Comparison of ENCODE assay signal across 8 cellular contexts in the genomic region with DNA sequence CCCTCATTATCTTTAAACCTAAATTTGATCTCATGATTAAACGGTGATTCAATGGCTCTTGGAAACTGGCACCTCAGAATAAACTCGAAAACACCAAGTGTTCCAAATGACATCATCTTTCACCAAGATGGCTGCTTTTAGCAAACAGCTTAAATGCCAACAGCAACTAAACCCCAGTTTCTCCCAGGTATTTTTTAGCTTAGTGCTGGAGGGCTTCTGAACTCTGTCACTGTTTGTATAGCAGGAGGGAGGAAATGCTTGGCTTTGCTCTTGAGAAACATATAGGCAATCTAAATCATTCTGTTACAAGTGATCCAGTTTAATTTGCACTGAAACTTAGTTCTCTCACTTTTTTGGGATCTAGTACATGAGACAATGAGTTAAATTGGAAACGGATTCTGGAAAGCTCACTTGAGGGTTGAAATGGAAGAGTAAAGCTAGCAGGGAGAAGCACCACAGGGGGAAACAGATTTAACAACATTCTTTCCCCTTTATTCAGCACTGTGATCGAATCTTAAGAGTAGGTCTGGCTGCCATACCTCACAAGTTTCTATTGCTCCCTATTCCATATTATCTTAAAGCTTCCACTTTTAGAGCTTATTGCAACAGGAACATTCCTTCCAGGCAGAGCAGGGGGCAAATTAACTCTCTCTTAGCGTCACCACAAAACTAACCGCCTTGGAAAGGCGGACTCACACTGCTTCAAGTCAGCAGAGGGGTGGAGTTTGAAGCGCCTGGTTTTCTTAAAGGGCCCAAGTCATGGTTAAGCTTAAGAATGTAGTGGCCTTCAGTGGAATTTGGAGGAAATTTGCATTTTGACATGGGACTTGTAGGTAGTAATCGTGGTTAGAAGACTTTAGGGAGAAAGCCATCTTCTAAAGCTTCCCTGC. TPM values are rescaled to one million over a fixed set of nuclear protein-coding genes. Genes with fewer than 3 reads are reported as not detected.
DNase-seq lines count a peak whose midpoint lies in the region; ATAC-seq, FAIRE-seq and TF ChIP-seq lines count a peak whose summit lies in the region.

No MANE protein-coding gene starts in this region.

- POLR2A ChIA-PET in A549 (lab: Yijun Ruan, JAX), result interaction anchor here (0.6 to 1.6 kb wide), 2 partner anchors 20 to 83 kb away, joined by 4 to 5 read pairs; no protein-coding TSS in a partner anchor

- TF ChIP-seq EP300 in A549 (IDR thresholded peaks at IDR 0.05), result no peak

- TF ChIP-seq RAD21 in A549 (conservative IDR thresholded peaks at IDR 0.05 in 1 of 2, IDR thresholded peaks at IDR 0.05 in 1 of 2), result no peak

- H3K4me2 ChIP-seq in A549, result peak overlapping the region; percentile 87

- TF ChIP-seq POLR2A in A549 (IDR thresholded peaks at IDR 0.05; ENCODE audit: low read length), result peak; percentile 29; the same call in 1 of the 2 replicates

- no peaks in the 10 kb centered on the region for H3K36me3 ChIP-seq in small intestine (ENCODE audit: control insufficient read depth in 2 of 2, insufficient read depth in 2 of 2, low read length in 2 of 2)

- H3K27ac ChIP-seq in A549 (peak overlapping the region; percentile 84 to 94), small intestine (ENCODE audit: low read depth in 1 of 2, low read length in 1 of 2) (peak overlapping the region; percentile 53 to 85)

- ATAC-seq in A549 (peak; percentile 48 to 49; a peak in 5 of 6 replicates), GM18502 (IDR thresholded peaks at IDR 0.05; ENCODE audit: poor library complexity, unreplicated experiment) (peak; percentile 25), HG03469 (IDR thresholded peaks at IDR 0.05; ENCODE audit: unreplicated experiment) (peak; percentile 26), HG03520 (IDR thresholded peaks at IDR 0.05; ENCODE audit: unreplicated experiment) (no peak)

- H3K4me1 ChIP-seq in A549 (peaks cover 26% of the 10 kb centered on the region), small intestine (ENCODE audit: control insufficient read depth in 2 of 2, insufficient read depth in 1 of 2, low read depth in 1 of 2, low read length in 1 of 2) (peaks cover 0 to 18% of the 10 kb centered on the region in 2 donors)

- no peak for TF ChIP-seq CTCF in A549 (IDR thresholded peaks at IDR 0.05)

- under 1% methylated on average over 9 of the region's 9 CpGs for WGBS in A549 (ENCODE audit: missing lambda C conversion rate)
- WGBS in small intestine, 3 donors, result 1 to 2% (median 2%) methylated on average over 9 of the region's 9 CpGs

- H3K27me3 ChIP-seq in small intestine (ENCODE audit: control insufficient read depth in 2 of 2, insufficient read depth in 2 of 2, low read length in 2 of 2), result no peaks in the 10 kb centered on the region

- CTCF ChIA-PET in A549 (lab: Yijun Ruan, JAX), result no interaction called here

- DNase-seq in A549 (ENCODE audit: low read depth in 1 of 2, low spot score in 1 of 2), result peak; percentile 65 to 80
- DNase-seq in SKM-1 (lab: John Stamatoyannopoulos, UW; ENCODE audit: unreplicated experiment), result peak; percentile 45
- DNase-seq in brain pericyte (ENCODE audit: low read depth, low spot score), result peak; percentile 53
- DNase-seq in iPS-NIHi7 (ENCODE audit: extremely low spot score), result peak; percentile 73
- DNase-seq in small intestine, result peak; percentile 80

- peaks cover 5% of the 10 kb centered on the region; the same call in 1 of the 3 replicates for H3K9me3 ChIP-seq in A549
- no peaks in the 10 kb centered on the region for H3K9me3 ChIP-seq in small intestine (ENCODE audit: control insufficient read depth, low read depth)

- H3K4me3 ChIP-seq in A549 (peak overlapping the region; percentile 98), small intestine (ENCODE audit: low read depth in 1 of 2, low read length in 2 of 2) (peak overlapping the region; percentile 48 to 52)

- FAIRE-seq in A549 (lab: Jason Lieb, UNC), result no peak
- FAIRE-seq in small intestine (lab: Jason Lieb, UNC), result no peak

TF ChIP-seq in A549, 52 proteins besides CTCF, POLR2A, EP300 and RAD21 (continues in another document):
- TF ChIP-seq, protein P1, sequence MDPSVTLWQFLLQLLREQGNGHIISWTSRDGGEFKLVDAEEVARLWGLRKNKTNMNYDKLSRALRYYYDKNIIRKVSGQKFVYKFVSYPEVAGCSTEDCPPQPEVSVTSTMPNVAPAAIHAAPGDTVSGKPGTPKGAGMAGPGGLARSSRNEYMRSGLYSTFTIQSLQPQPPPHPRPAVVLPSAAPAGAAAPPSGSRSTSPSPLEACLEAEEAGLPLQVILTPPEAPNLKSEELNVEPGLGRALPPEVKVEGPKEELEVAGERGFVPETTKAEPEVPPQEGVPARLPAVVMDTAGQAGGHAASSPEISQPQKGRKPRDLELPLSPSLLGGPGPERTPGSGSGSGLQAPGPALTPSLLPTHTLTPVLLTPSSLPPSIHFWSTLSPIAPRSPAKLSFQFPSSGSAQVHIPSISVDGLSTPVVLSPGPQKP (IDR thresholded peaks at IDR 0.05; ENCODE audit: low read depth, low read length), result no peak
- TF ChIP-seq ZSCAN20 (CRISPR knock-in tag; IDR thresholded peaks at IDR 0.05) (no peak), CBX8 (IDR thresholded peaks at IDR 0.05) (no peak), CHD2 (IDR thresholded peaks at IDR 0.05; ENCODE audit: low read length, partially characterized antibody) (no peak), MAZ (IDR thresholded peaks at IDR 0.05; ENCODE audit: borderline replicate concordance, low read depth, low read length) (no peak), HDAC2 (IDR thresholded peaks at IDR 0.05) (no peak), GATA3 (IDR thresholded peaks at IDR 0.05; ENCODE audit: borderline replicate concordance) (no peak), KDM1A (IDR thresholded peaks at IDR 0.05; ENCODE audit: low read depth) (no peak), NPAS2 (CRISPR knock-in tag; IDR thresholded peaks at IDR 0.05; ENCODE audit: borderline replicate concordance) (no peak), TP53 (CRISPR knock-in tag; IDR thresholded peaks at IDR 0.05) (no peak), JUN (IDR thresholded peaks at IDR 0.05) (peak; percentile 42 to 68; a peak in 2 of 5 replicates), FOSB (CRISPR knock-in tag; IDR thresholded peaks at IDR 0.05) (no peak), RNF2 (IDR thresholded peaks at IDR 0.05; ENCODE audit: borderline replicate concordance, low read depth) (no peak), RARB (CRISPR knock-in tag; IDR thresholded peaks at IDR 0.05) (no peak), ZC3H11A (IDR thresholded peaks at IDR 0.05) (no peak), TFCP2L1 (CRISPR knock-in tag; IDR thresholded peaks at IDR 0.05) (no peak), ESRRA (IDR thresholded peaks at IDR 0.05; ENCODE audit: borderline replicate concordance, low read length) (no peak)
- TF ChIP-seq, protein P2, sequence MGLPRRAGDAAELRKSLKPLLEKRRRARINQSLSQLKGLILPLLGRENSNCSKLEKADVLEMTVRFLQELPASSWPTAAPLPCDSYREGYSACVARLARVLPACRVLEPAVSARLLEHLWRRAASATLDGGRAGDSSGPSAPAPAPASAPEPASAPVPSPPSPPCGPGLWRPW (IDR thresholded peaks at IDR 0.05), result no peak
- TF ChIP-seq, protein P3, sequence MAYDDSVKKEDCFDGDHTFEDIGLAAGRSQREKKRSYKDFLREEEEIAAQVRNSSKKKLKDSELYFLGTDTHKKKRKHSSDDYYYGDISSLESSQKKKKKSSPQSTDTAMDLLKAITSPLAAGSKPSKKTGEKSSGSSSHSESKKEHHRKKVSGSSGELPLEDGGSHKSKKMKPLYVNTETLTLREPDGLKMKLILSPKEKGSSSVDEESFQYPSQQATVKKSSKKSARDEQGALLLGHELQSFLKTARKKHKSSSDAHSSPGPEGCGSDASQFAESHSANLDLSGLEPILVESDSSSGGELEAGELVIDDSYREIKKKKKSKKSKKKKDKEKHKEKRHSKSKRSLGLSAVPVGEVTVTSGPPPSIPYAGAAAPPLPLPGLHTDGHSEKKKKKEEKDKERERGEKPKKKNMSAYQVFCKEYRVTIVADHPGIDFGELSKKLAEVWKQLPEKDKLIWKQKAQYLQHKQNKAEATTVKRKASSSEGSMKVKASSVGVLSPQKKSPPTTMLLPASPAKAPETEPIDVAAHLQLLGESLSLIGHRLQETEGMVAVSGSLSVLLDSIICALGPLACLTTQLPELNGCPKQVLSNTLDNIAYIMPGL (CRISPR knock-in tag; IDR thresholded peaks at IDR 0.05; ENCODE audit: borderline replicate concordance), result no peak
- TF ChIP-seq, protein P4, sequence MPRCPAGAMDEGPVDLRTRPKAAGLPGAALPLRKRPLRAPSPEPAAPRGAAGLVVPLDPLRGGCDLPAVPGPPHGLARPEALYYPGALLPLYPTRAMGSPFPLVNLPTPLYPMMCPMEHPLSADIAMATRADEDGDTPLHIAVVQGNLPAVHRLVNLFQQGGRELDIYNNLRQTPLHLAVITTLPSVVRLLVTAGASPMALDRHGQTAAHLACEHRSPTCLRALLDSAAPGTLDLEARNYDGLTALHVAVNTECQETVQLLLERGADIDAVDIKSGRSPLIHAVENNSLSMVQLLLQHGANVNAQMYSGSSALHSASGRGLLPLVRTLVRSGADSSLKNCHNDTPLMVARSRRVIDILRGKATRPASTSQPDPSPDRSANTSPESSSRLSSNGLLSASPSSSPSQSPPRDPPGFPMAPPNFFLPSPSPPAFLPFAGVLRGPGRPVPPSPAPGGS (IDR thresholded peaks at IDR 0.05), result peak; percentile 66; the same call in 2 of the 3 replicates
- TF ChIP-seq, protein P5, sequence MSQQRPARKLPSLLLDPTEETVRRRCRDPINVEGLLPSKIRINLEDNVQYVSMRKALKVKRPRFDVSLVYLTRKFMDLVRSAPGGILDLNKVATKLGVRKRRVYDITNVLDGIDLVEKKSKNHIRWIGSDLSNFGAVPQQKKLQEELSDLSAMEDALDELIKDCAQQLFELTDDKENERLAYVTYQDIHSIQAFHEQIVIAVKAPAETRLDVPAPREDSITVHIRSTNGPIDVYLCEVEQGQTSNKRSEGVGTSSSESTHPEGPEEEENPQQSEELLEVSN (IDR thresholded peaks at IDR 0.05; ENCODE audit: borderline replicate concordance, low read depth), result no peak
- TF ChIP-seq, protein P6, sequence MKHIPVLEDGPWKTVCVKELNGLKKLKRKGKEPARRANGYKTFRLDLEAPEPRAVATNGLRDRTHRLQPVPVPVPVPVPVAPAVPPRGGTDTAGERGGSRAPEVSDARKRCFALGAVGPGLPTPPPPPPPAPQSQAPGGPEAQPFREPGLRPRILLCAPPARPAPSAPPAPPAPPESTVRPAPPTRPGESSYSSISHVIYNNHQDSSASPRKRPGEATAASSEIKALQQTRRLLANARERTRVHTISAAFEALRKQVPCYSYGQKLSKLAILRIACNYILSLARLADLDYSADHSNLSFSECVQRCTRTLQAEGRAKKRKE (CRISPR knock-in tag; IDR thresholded peaks at IDR 0.05; ENCODE audit: low read depth), result no peak

RNA-seq across cellular contexts. Expression of a gene that starts 1.8 kb away (rescaled TPM):
- polyA plus RNA-seq in A549 (2011; rRNA removed) (41.2 and 43.5 TPM in 2 replicates), A549 (2017; fragmentation: RNase III; extraction: RNeasy Plus Mini Kit Qiagen cat#74134 plus additional on column Dnase treatment) (20.6 to 21.4 TPM (median 20.9 TPM) in 3 replicates), small intestine (10 to 100 TPM; 16.5 to 26.2 (median 23.2) TPM)
- polyA plus RNA-seq in A549 (2012; cell fraction: cytosol; rRNA removed), result 9.1 and 11.6 TPM in 2 replicates
- polyA plus RNA-seq in A549 (2012; cell fraction: nucleus; rRNA removed), result 7.1 and 8.0 TPM in 2 replicates
- 53.0 and 53.1 TPM in 2 replicates for polyA minus RNA-seq in A549 (2011; rRNA and poly(A)+ RNA removed)
